ENCODE assay signal across 17 cellular contexts in the genomic region with DNA sequence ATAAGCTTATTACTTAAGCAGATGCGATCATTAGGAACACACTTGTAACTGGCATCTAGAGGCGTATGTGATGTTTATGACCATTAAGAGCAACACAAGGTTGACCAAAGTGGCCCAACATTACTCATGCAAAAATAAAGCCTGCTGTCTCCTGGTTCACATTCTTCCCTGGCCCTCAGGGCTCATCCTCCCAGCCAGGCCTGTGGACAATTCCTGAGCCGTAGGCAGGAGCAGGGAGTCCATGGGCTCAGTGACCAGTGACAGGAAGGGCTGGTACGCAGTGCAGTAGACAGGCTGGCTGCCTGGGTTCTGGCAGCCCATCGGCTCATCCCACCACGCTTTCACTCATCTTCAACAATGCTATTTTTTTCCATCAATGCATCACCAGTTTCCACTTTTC.
DNase-seq lines count a peak whose midpoint lies in the region; ATAC-seq lines count a peak whose summit lies in the region.
"Had no signal": no experiment of that assay in that cellular context is flagged by ENCODE, and none has a peak within 500 bp of the region (broad histone marks: within the 10 kb centered on the region; RNA-seq: fewer than 3 reads in every experiment).

No MANE protein-coding gene starts in this region.

- no peak overlapping the region for H3K9ac ChIP-seq in rectal smooth muscle tissue (ENCODE audit: low read length)
- H3K9ac ChIP-seq: BLaER1 had no signal

- H3K4me1 Mint-ChIP-seq in activated CD4-positive, alpha-beta T cell treated with anti-CD3 and anti-CD28 coated beads, Interleukin-2, amount 10 ng/mL, durations not matched to agents 24 days and 14 days: peaks cover 32% of the 10 kb centered on the region
- peaks cover 25% of the 10 kb centered on the region for H3K4me1 Mint-ChIP-seq in activated T-helper 17 cell treated with anti-CD3 and anti-CD28 coated beads, Interleukin-2, amount 50 U/mL, for 72 hours

- no peak overlapping the region for H3K4me3 ChIP-seq in rectal smooth muscle tissue (ENCODE audit: low read length)
- H3K4me3 ChIP-seq: BLaER1 had no signal

- H3K36me3 ChIP-seq in rectal smooth muscle tissue (ENCODE audit: control insufficient read depth, insufficient read depth, low read length): peaks cover 12% of the 10 kb centered on the region

- DNase-seq in activated CD4-positive, alpha-beta T cell treated with anti-CD3 and anti-CD28 coated beads, Interleukin-2, amount 10 ng/mL, durations not matched to agents 24 days and 14 days: no peak
- DNase-seq in activated CD4-positive, alpha-beta T cell treated with anti-CD3 and anti-CD28 coated beads, Interleukin-2, amount 50 U/mL, for 1 hour: no peak
- peak; percentile 55 for DNase-seq in EH (ENCODE audit: low read depth)
- DNase-seq: COR-L47, HFFc6, KG1, NCI-H1417 treated with DMSO at 0.1 percent for 48 hours, NCI-H1930, NCI-H774, Right ventricle myocardium superior had no signal

- no peaks in the 10 kb centered on the region for H3K27me3 Mint-ChIP-seq in activated CD4-positive, alpha-beta T cell treated with anti-CD3 and anti-CD28 coated beads, Interleukin-2, amount 10 ng/mL, durations not matched to agents 24 days and 14 days
- H3K27me3 Mint-ChIP-seq in activated T-helper 17 cell treated with anti-CD3 and anti-CD28 coated beads, Interleukin-2, amount 50 U/mL, for 72 hours: no peaks in the 10 kb centered on the region

- ATAC-seq in activated T-helper 17 cell treated with anti-CD3 and anti-CD28 coated beads, Interleukin-2, amount 50 U/mL, for 72 hours (replicated peaks): no peak
- ATAC-seq in GM19351 (IDR thresholded peaks at IDR 0.05; ENCODE audit: unreplicated experiment) (no peak), GM21619 (IDR thresholded peaks at IDR 0.05; ENCODE audit: unreplicated experiment) (no peak)
- no peak for ATAC-seq in activated CD4-positive, CD25-positive, alpha-beta regulatory T cell treated with anti-CD3 and anti-CD28 coated beads, Interleukin-2, amount 50 U/mL, for 24 hours
- ATAC-seq: Panc1 had no signal

- no peaks in the 10 kb centered on the region for H3K27me3 ChIP-seq in rectal smooth muscle tissue (ENCODE audit: control insufficient read depth, insufficient read depth, low read length)
- H3K27me3 ChIP-seq: BLaER1 had no signal

- no peak overlapping the region for H3K4me3 Mint-ChIP-seq in activated CD4-positive, alpha-beta T cell treated with anti-CD3 and anti-CD28 coated beads, Interleukin-2, amount 10 ng/mL, durations not matched to agents 24 days and 14 days
- no peak overlapping the region for H3K4me3 Mint-ChIP-seq in activated T-helper 17 cell treated with anti-CD3 and anti-CD28 coated beads, Interleukin-2, amount 50 U/mL, for 72 hours
- H3K4me3 Mint-ChIP-seq: HFFc6 had no signal

- no peaks in the 10 kb centered on the region for H3K4me1 ChIP-seq in rectal smooth muscle tissue (ENCODE audit: control insufficient read depth, insufficient read depth, low read length)

- H3K36me3 Mint-ChIP-seq in activated CD4-positive, alpha-beta T cell treated with anti-CD3 and anti-CD28 coated beads, Interleukin-2, amount 10 ng/mL, durations not matched to agents 24 days and 14 days (ENCODE audit: low read depth): peaks cover 54% of the 10 kb centered on the region
- peaks cover 95% of the 10 kb centered on the region for H3K36me3 Mint-ChIP-seq in activated T-helper 17 cell treated with anti-CD3 and anti-CD28 coated beads, Interleukin-2, amount 50 U/mL, for 72 hours (ENCODE audit: low read depth)

- peak overlapping the region; percentile 49 for H3K27ac Mint-ChIP-seq in activated CD4-positive, alpha-beta T cell treated with anti-CD3 and anti-CD28 coated beads, Interleukin-2, amount 10 ng/mL, durations not matched to agents 24 days and 14 days
- H3K27ac Mint-ChIP-seq in activated T-helper 17 cell treated with anti-CD3 and anti-CD28 coated beads, Interleukin-2, amount 50 U/mL, for 72 hours: peak overlapping the region; percentile 89

- H3K9me3 Mint-ChIP-seq in activated CD4-positive, alpha-beta T cell treated with anti-CD3 and anti-CD28 coated beads, Interleukin-2, amount 10 ng/mL, durations not matched to agents 24 days and 14 days: peaks cover 5% of the 10 kb centered on the region
- H3K9me3 Mint-ChIP-seq in activated T-helper 17 cell treated with anti-CD3 and anti-CD28 coated beads, Interleukin-2, amount 50 U/mL, for 72 hours: no peaks in the 10 kb centered on the region
- H3K9me3 Mint-ChIP-seq: HFFc6 had no signal

- intact Hi-C loops in activated CD4-positive, alpha-beta T cell treated with anti-CD3 and anti-CD28 coated beads, Interleukin-2, amount 10 ng/mL, durations not matched to agents 24 days and 14 days (cut with micrococcal nuclease): no loop called here

- H3K27ac ChIP-seq in rectal smooth muscle tissue (ENCODE audit: low read depth, low read length): peak overlapping the region; percentile 10
- H3K27ac ChIP-seq: BLaER1 had no signal
